In genomic region chr7:50771120-50772002, GRCh38 we compare ENCODE assay signal across 23 cellular contexts. TPM values are rescaled to one million over a fixed set of nuclear protein-coding genes. Genes with fewer than 3 reads are reported as not detected.
DNase-seq lines count a peak whose midpoint lies in the region; ATAC-seq and TF ChIP-seq lines count a peak whose summit lies in the region.
"Had no signal": no experiment of that assay in that cellular context is flagged by ENCODE, and none has a peak within 500 bp of the region (broad histone marks: within the 10 kb centered on the region; RNA-seq: fewer than 3 reads in every experiment).

No MANE protein-coding gene starts in this region.

- TF ChIP-seq CTCF in right atrium auricular region (IDR thresholded peaks at IDR 0.05) (no peak), mucosa of descending colon (IDR thresholded peaks at IDR 0.05) (no peak)

- peak overlapping the region in 1 of 2 donors; percentile 51 for H3K27ac ChIP-seq in right atrium auricular region

- H3K27me3 ChIP-seq in right atrium auricular region = no peaks in the 10 kb centered on the region
- H3K27me3 ChIP-seq: breast epithelium had no signal

- H3K9me3 ChIP-seq in right atrium auricular region (no peaks in the 10 kb centered on the region), mucosa of descending colon (no peaks in the 10 kb centered on the region)
- H3K9me3 ChIP-seq: breast epithelium, HAP-1 had no signal

- H3K4me3 ChIP-seq in right atrium auricular region (no peak overlapping the region), mucosa of descending colon (no peak overlapping the region)
- H3K4me3 ChIP-seq: breast epithelium, HAP-1, K562 had no signal

- peaks cover 0 to 67% of the 10 kb centered on the region in 2 donors for H3K4me1 ChIP-seq in right atrium auricular region
- H3K4me1 ChIP-seq in mucosa of descending colon (ENCODE audit: low read depth) = no peaks in the 10 kb centered on the region
- H3K4me1 ChIP-seq: breast epithelium had no signal

- intact Hi-C loops in Right ventricle myocardium inferior (cut with DNase I) = no loop called here
- intact Hi-C loops in mucosa of descending colon (cut with DNase I, micrococcal nuclease) = no loop called here

- DNase-seq in Right ventricle myocardium inferior (ENCODE audit: missing footprints) = no peak
- DNase-seq in right atrium auricular region (ENCODE audit: low spot score) = no peak
- peak; percentile 70 for DNase-seq in cerebellum (ENCODE audit: low spot score)
- peak; percentile 90 for DNase-seq in left lobe of liver (ENCODE audit: low spot score)
- DNase-seq in smooth muscle cell of the brain vasculature (ENCODE audit: low read depth, low spot score) = peak; percentile 84
- DNase-seq in mucosa of descending colon = no peak
- DNase-seq in Ammon's horn (ENCODE audit: low spot score) = no peak
- DNase-seq: activated CD8-positive, alpha-beta T cell treated with anti-CD3 and anti-CD28 coated beads for 36 hours; activated gamma-delta T cell; activated naive CD8-positive, alpha-beta T cell treated with anti-CD3 and anti-CD28 coated beads, Interleukin-2, amount 50 U/mL, for 24 hours; hypothalamus; naive B cell; NCI-H1436 treated with DMSO at 0.1 percent for 48 hours; NCI-H774; occipital lobe; SW 1271 had no signal

- ATAC-seq in Right ventricle myocardium inferior = peak; percentile 83
- peak; percentile 92 for ATAC-seq in left lobe of liver
- no peak for ATAC-seq in mucosa of descending colon
- no peak for ATAC-seq in GM19452 (IDR thresholded peaks at IDR 0.05; ENCODE audit: unreplicated experiment)
- ATAC-seq: activated CD4-positive, CD25-positive, alpha-beta regulatory T cell treated with anti-CD3 and anti-CD28 coated beads, Interleukin-2, amount 50 U/mL, for 24 hours; activated CD8-positive, alpha-beta T cell treated with anti-CD3 and anti-CD28 coated beads for 36 hours; activated naive CD8-positive, alpha-beta T cell treated with anti-CD3 and anti-CD28 coated beads, Interleukin-2, amount 50 U/mL, for 24 hours; K562 had no signal

- H3K36me3 ChIP-seq in right atrium auricular region (no peaks in the 10 kb centered on the region), mucosa of descending colon (ENCODE audit: low read depth) (no peaks in the 10 kb centered on the region)
- H3K36me3 ChIP-seq: breast epithelium had no signal

RNA-seq across cellular contexts. Expression of gene GRB10, which starts 11.3 kb away (rescaled TPM):
- 34.7 TPM for total RNA-seq in Right ventricle myocardium inferior
- total RNA-seq in right atrium auricular region = 10 to 100 TPM; 36.5 to 39.0 TPM
- 60.4 TPM for total RNA-seq in cerebellum
- 54.9 TPM for total RNA-seq in left lobe of liver
- total RNA-seq in mucosa of descending colon = 10 to 100 TPM in 2 of 3 donors, 1 to 10 TPM in 1; 9.4 to 56.8 (median 13.0) TPM
- total RNA-seq: B cell, OCI-LY7 had no signal

Comparison
In these comparisons a context has a peak if more than half of its experiments do, and no peak if none do; other contexts are left out.
1. ATAC-seq: peak in Right ventricle myocardium inferior (single experiment) and left lobe of liver (single experiment); none in mucosa of descending colon (single experiment) and GM19452 (single experiment).
2. DNase-seq: peak in cerebellum (single experiment), left lobe of liver (single experiment) and smooth muscle cell of the brain vasculature (single experiment); none in Right ventricle myocardium inferior (single experiment), right atrium auricular region (single experiment), mucosa of descending colon (0 of 3) and Ammon's horn (single experiment).